8 cellular contexts compared by ENCODE assay signal in the genomic region with DNA sequence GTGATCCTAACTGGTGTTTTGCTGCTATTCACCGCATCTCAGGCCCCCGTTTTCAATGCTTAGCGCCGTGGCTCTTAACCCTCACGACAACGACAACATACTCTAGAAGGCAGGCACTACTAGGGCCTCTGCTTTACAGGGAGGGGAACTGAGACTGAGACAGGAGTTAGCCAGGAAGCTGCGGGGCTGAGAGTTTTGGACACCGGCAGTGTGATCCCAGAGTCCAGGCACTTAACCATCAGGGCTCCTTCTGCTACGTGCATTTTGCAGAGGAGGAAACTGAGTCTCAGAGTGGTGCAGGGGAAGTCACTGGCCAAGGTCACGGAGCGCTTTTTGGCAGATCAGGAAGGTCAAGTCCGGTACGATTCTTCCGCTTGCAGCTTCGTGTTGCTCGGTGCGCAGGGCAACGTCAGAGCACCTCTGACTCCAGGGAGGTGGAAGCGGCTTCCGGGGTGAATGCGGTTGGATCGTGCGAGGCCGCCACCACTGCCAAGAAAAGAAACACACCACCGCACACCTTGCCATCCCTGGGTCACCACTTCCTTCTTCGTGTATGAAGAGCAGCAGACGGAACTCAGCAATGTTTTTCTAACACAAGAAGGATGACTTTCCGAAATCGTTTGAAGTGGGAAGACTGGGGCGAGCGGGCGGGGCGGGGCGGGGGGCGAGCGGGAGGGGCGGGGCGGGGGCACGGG.
DNase-seq lines count a peak whose midpoint lies in the region; ATAC-seq lines count a peak whose summit lies in the region.

No MANE protein-coding gene starts in this region.

- H3K9me3 Mint-ChIP-seq in IgD-negative memory B cell = no peaks in the 10 kb centered on the region

- H3K27me3 Mint-ChIP-seq in IgD-negative memory B cell = no peaks in the 10 kb centered on the region

- DNase-seq in activated T-cell treated with anti-CD3 and anti-CD28 coated beads for 48 hours (ENCODE audit: low read depth) (peak; percentile 72), iPS-NIHi11 (ENCODE audit: low spot score) (peak; percentile 41), NCI-H524 treated with DMSO at 0.1 percent for 48 hours (lab: John Stamatoyannopoulos, UW) (no peak), hippocampal formation (lab: John Stamatoyannopoulos, UW) (no peak), NCI-H446 (lab: John Stamatoyannopoulos, UW) (no peak)
- peak; percentile 31 to 57 for DNase-seq in stimulated activated CD8-positive, alpha-beta memory T cell treated with anti-CD3 and anti-CD28 coated beads, Interleukin-2, amount 100 ng/mL, for 1 hour (ENCODE audit: low read depth in 2 of 2)

- peak; percentile 64 for ATAC-seq in GM19467 (IDR thresholded peaks at IDR 0.05; ENCODE audit: unreplicated experiment)

- H3K4me1 Mint-ChIP-seq in IgD-negative memory B cell = peaks cover 6 to 42% (median 24%) of the 10 kb centered on the region in 3 donors

- no peaks in the 10 kb centered on the region for H3K36me3 Mint-ChIP-seq in IgD-negative memory B cell

- H3K27ac Mint-ChIP-seq in IgD-negative memory B cell = peak overlapping the region; percentile 66 to 96 (median 88)

- peak overlapping the region; percentile 66 to 95 (median 84) for H3K4me3 Mint-ChIP-seq in IgD-negative memory B cell

Comparison
In these comparisons a context has a peak if more than half of its experiments do, and no peak if none do; other contexts are left out.
1. DNase-seq: peak in activated T-cell treated with anti-CD3 and anti-CD28 coated beads for 48 hours (single experiment), iPS-NIHi11 (single experiment) and stimulated activated CD8-positive, alpha-beta memory T cell treated with anti-CD3 and anti-CD28 coated beads, Interleukin-2, amount 100 ng/mL, for 1 hour (2 of 2); none in NCI-H524 treated with DMSO at 0.1 percent for 48 hours (single experiment), hippocampal formation (0 of 2) and NCI-H446 (0 of 2).